32 cellular contexts compared by ENCODE assay signal in the genomic region with DNA sequence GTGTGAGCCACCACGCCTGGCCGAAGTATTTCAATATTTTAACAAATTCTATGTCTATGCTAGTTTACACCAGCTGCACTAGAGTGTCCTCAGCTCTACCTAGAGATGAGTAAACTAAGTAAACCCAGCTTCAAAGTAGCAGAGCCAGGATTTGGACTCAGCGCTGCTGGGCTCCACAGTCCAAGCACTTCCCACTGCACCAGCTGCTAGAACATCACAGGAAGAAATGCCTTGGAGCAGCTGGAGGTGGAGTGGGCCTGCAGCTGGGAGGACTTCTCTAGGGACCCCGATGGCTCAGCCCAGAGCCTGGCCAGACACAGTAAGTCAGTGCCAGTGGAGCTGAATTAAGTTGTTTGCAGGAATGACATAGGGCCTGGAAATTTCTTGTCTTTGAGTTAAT. TPM values are rescaled to one million over a fixed set of nuclear protein-coding genes. Genes with fewer than 3 reads are reported as not detected.
"Had no signal": no experiment of that assay in that cellular context is flagged by ENCODE, and none has a peak within 500 bp of the region (broad histone marks: within the 10 kb centered on the region; RNA-seq: fewer than 3 reads in every experiment).

No MANE protein-coding gene starts in this region.

- H3K4me3 Mint-ChIP-seq: activated CD4-positive, alpha-beta T cell treated with anti-CD3 and anti-CD28 coated beads, Interleukin-2, amount 10 ng/mL, durations not matched to agents 24 days and 14 days; activated CD8-positive, alpha-beta T cell treated with anti-CD3 and anti-CD28 coated beads for 36 hours; activated naive CD8-positive, alpha-beta T cell treated with anti-CD3 and anti-CD28 coated beads for 36 hours; activated T-cell treated with anti-CD3 and anti-CD28 coated beads, Interleukin-2, amount 50 U/mL, for 72 hours; activated T-helper 17 cell treated with anti-CD3 and anti-CD28 coated beads, Interleukin-2, amount 50 U/mL, for 72 hours; T-helper 1 cell treated with Interleukin-12 subunit alpha and Interleukin-12 subunit beta and Interleukin-4 antibody, amounts not matched to agents 30 μg/mL and 1 μg/mL, for 36 hours; T-helper 2 cell treated with Interferon-gamma antibody and Interleukin-4, amounts not matched to agents 5 μg/mL and 100 μg/mL, for 36 hours had no signal

- H3K9me3 Mint-ChIP-seq: activated CD4-positive, alpha-beta T cell treated with anti-CD3 and anti-CD28 coated beads, Interleukin-2, amount 10 ng/mL, durations not matched to agents 24 days and 14 days; activated CD8-positive, alpha-beta T cell treated with anti-CD3 and anti-CD28 coated beads for 36 hours; activated naive CD8-positive, alpha-beta T cell treated with anti-CD3 and anti-CD28 coated beads for 36 hours; activated T-cell treated with anti-CD3 and anti-CD28 coated beads, Interleukin-2, amount 50 U/mL, for 72 hours; activated T-helper 17 cell treated with anti-CD3 and anti-CD28 coated beads, Interleukin-2, amount 50 U/mL, for 72 hours; T-helper 1 cell treated with Interleukin-12 subunit alpha and Interleukin-12 subunit beta and Interleukin-4 antibody, amounts not matched to agents 30 μg/mL and 1 μg/mL, for 36 hours; T-helper 2 cell treated with Interferon-gamma antibody and Interleukin-4, amounts not matched to agents 5 μg/mL and 100 μg/mL, for 36 hours had no signal

- H3K36me3 ChIP-seq: ascending aorta, breast epithelium, Peyer's patch, SJSA1 had no signal

- H3K4me2 ChIP-seq: SK-N-SH had no signal

- H3K36me3 Mint-ChIP-seq: activated naive CD8-positive, alpha-beta T cell treated with anti-CD3 and anti-CD28 coated beads for 36 hours had no signal

- H3K4me1 ChIP-seq: breast epithelium had no signal

- H3K27ac ChIP-seq: ascending aorta, breast epithelium, Peyer's patch, SJSA1 had no signal

- H3K4me3 ChIP-seq: ascending aorta, breast epithelium, Peyer's patch, SJSA1 had no signal

- H3K9me3 ChIP-seq: ascending aorta, breast epithelium, Peyer's patch, SJSA1, SK-N-SH had no signal

- H3K27me3 ChIP-seq: ascending aorta, Peyer's patch had no signal

- ATAC-seq: activated CD8-positive, alpha-beta T cell treated with anti-CD3 and anti-CD28 coated beads for 36 hours; activated T-cell treated with anti-CD3 and anti-CD28 coated beads, Interleukin-2, amount 50 U/mL, for 72 hours; activated T-helper 17 cell treated with anti-CD3 and anti-CD28 coated beads, Interleukin-2, amount 50 U/mL, for 72 hours; PC-3 had no signal

- H3K9me2 ChIP-seq: SK-N-SH had no signal

- H3K27ac Mint-ChIP-seq: activated CD4-positive, alpha-beta T cell treated with anti-CD3 and anti-CD28 coated beads, Interleukin-2, amount 10 ng/mL, durations not matched to agents 24 days and 14 days; activated CD8-positive, alpha-beta T cell treated with anti-CD3 and anti-CD28 coated beads for 36 hours; activated naive CD8-positive, alpha-beta T cell treated with anti-CD3 and anti-CD28 coated beads for 36 hours; activated T-cell treated with anti-CD3 and anti-CD28 coated beads, Interleukin-2, amount 50 U/mL, for 72 hours; activated T-helper 17 cell treated with anti-CD3 and anti-CD28 coated beads, Interleukin-2, amount 50 U/mL, for 72 hours; T-helper 1 cell treated with Interleukin-12 subunit alpha and Interleukin-12 subunit beta and Interleukin-4 antibody, amounts not matched to agents 30 μg/mL and 1 μg/mL, for 36 hours; T-helper 2 cell treated with Interferon-gamma antibody and Interleukin-4, amounts not matched to agents 5 μg/mL and 100 μg/mL, for 36 hours had no signal

- H3K9ac ChIP-seq: SK-N-SH had no signal

- DNase-seq: activated CD4-positive, alpha-beta T cell treated with anti-CD3 and anti-CD28 coated beads, Interleukin-2, amount 10 ng/mL, durations not matched to agents 24 days and 14 days; activated CD4-positive, alpha-beta T cell treated with anti-CD3 and anti-CD28 coated beads, Interleukin-2, amount 50 U/mL, for 4 hours; activated CD8-positive, alpha-beta T cell treated with anti-CD3 and anti-CD28 coated beads for 36 hours; activated effector memory CD4-positive, alpha-beta T cell treated with anti-CD3 and anti-CD28 coated beads, Interleukin-2, amount 50 U/mL, for 16 hours; activated naive CD4-positive, alpha-beta T cell; activated naive CD4-positive, alpha-beta T cell treated with anti-CD3 and anti-CD28 coated beads, Interleukin-2, amount 50 U/mL, for 16 hours; activated naive CD8-positive, alpha-beta T cell treated with anti-CD3 and anti-CD28 coated beads for 36 hours; activated T-cell treated with anti-CD3 and anti-CD28 coated beads, Interleukin-2, amount 50 U/mL, for 1 hour; activated T-cell treated with anti-CD3 and anti-CD28 coated beads, Interleukin-2, amount 50 U/mL, for 72 hours; amniotic stem cell; cerebellar nuclear complex; KG1; MM.1S; NCI-H1092 treated with DMSO at 0.1 percent for 48 hours; NCI-H146; NCI-H187; NCI-H2029 treated with DMSO at 0.1 percent for 48 hours; NCI-H2107; NCI-H2171 treated with DMSO at 0.1 percent for 48 hours; NCI-H446 treated with DMSO at 0.1 percent for 48 hours; NCI-H69; PC-3; Peyer's patch; RPMI8226; SHP77 treated with DMSO at 0.1 percent for 48 hours had no signal

RNA-seq across cellular contexts. Expression of gene DLGAP3, which starts 59.7 kb away (rescaled TPM):
- total RNA-seq: ascending aorta, PC-3, SJSA1 had no signal
